In the genomic region with DNA sequence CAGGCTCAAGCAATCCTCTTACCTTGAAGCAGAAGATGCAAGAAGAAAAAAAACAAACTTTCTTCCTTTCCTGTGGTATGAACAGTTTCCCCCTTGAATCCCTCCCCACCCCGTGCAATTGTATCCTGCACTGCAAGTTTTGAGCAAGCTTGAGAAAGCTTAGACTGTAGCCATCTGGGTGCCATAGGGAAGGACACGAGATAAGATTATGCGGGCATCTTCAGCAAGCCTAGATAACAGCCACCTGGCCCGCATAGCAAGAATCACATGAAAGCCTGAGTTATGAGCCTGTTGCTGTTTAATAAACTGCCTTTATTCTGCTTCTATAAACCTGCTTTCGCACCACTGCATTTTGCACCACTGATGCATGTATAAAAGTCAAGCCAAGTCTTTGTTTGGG, we compare ENCODE assay signal across 21 cellular contexts. TPM values are rescaled to one million over a fixed set of nuclear protein-coding genes. Genes with fewer than 3 reads are reported as not detected.
DNase-seq lines count a peak whose midpoint lies in the region; TF ChIP-seq lines count a peak whose summit lies in the region.
"Had no signal": no experiment of that assay in that cellular context is flagged by ENCODE, and none has a peak within 500 bp of the region (broad histone marks: within the 10 kb centered on the region; RNA-seq: fewer than 3 reads in every experiment).

No MANE protein-coding gene starts in this region.

- no peaks in the 10 kb centered on the region for H3K9me2 ChIP-seq in DOHH2 (replicated peaks; ENCODE audit: control insufficient read depth, low read length)

- no peaks in the 10 kb centered on the region for H3K4me1 Mint-ChIP-seq in activated naive CD4-positive, alpha-beta T cell treated with anti-CD3 and anti-CD28 coated beads for 36 hours (ENCODE audit: low read depth)
- H3K4me1 Mint-ChIP-seq: CD14-positive monocyte; CD4-positive, alpha-beta memory T cell; CD8-positive, alpha-beta memory T cell had no signal

- H3K79me1 ChIP-seq in trophoblast cell (ENCODE audit: low read length), result no peaks in the 10 kb centered on the region

- intact Hi-C loops in activated naive CD4-positive, alpha-beta T cell treated with anti-CD3 and anti-CD28 coated beads for 36 hours (cut with micrococcal nuclease), result no loop called here

- no peak overlapping the region for H4K91ac ChIP-seq in trophoblast cell (ENCODE audit: low read depth, low read length)

- H2BK120ac ChIP-seq in trophoblast cell (ENCODE audit: insufficient read depth, low read length, poor library complexity), result no peak overlapping the region

- H3K9me3 ChIP-seq in DOHH2 (ENCODE audit: control insufficient read depth, insufficient read depth, low read length), result peaks cover 8% of the 10 kb centered on the region
- H3K9me3 ChIP-seq in HEK293 (ENCODE audit: control insufficient read depth, insufficient read depth, low read depth, low read length), result no peaks in the 10 kb centered on the region
- peaks cover 2% of the 10 kb centered on the region for H3K9me3 ChIP-seq in trophoblast cell (ENCODE audit: insufficient read depth, low read depth, low read length)
- H3K9me3 ChIP-seq: BE2C had no signal

- no peak overlapping the region for H3K14ac ChIP-seq in trophoblast cell (ENCODE audit: low read length)

- no peak overlapping the region for H3K4ac ChIP-seq in trophoblast cell (ENCODE audit: low read depth, low read length)

- no peak overlapping the region for H4K12ac ChIP-seq in trophoblast cell (ENCODE audit: low read depth, low read length)

- H3F3A ChIP-seq in DOHH2 (ENCODE audit: control insufficient read depth, insufficient read depth), result 0 out of 2 replicates have a peak, but pooled peaks cover 6% of the 10 kb centered on the region

- no peak overlapping the region for H2AFZ ChIP-seq in trophoblast cell (ENCODE audit: insufficient read depth, low read length, poor library complexity)

- H3K36me3 Mint-ChIP-seq in activated naive CD4-positive, alpha-beta T cell treated with anti-CD3 and anti-CD28 coated beads for 36 hours (ENCODE audit: low read depth), result peaks cover 6% of the 10 kb centered on the region
- H3K36me3 Mint-ChIP-seq: CD14-positive monocyte; CD4-positive, CD25-positive, alpha-beta regulatory T cell had no signal

- H3K27me3 ChIP-seq in DOHH2 (ENCODE audit: control insufficient read depth, low read length) (no peaks in the 10 kb centered on the region), trophoblast cell (ENCODE audit: insufficient read depth, low read length) (no peaks in the 10 kb centered on the region)
- H3K27me3 ChIP-seq: BE2C, BLaER1 had no signal

- CTCF ChIA-PET in HEK293 (lab: Yijun Ruan, JAX), result no interaction called here
- CTCF ChIA-PET in activated naive CD4-positive, alpha-beta T cell treated with anti-CD3 and anti-CD28 coated beads for 36 hours (lab: Charles Lee), result no interaction called here

- H3K9ac ChIP-seq in trophoblast cell (ENCODE audit: low read length), result no peak overlapping the region
- H3K9ac ChIP-seq: BLaER1 had no signal

- no peak overlapping the region for H3K4me3 Mint-ChIP-seq in activated naive CD4-positive, alpha-beta T cell treated with anti-CD3 and anti-CD28 coated beads for 36 hours
- H3K4me3 Mint-ChIP-seq: CD14-positive monocyte; CD4-positive, alpha-beta memory T cell; CD4-positive, CD25-positive, alpha-beta regulatory T cell; CD8-positive, alpha-beta memory T cell had no signal

- no peak overlapping the region for H4K8ac ChIP-seq in trophoblast cell (ENCODE audit: low read depth, low read length)

- no peak overlapping the region for H3K18ac ChIP-seq in trophoblast cell (ENCODE audit: low read length)

- no peaks in the 10 kb centered on the region for H3K36me3 ChIP-seq in DOHH2 (ENCODE audit: control insufficient read depth, low read length)
- H3K36me3 ChIP-seq in HEK293 (ENCODE audit: control insufficient read depth in 2 of 2, insufficient read depth in 1 of 2, low read length in 2 of 2), result no peaks in the 10 kb centered on the region
- H3K36me3 ChIP-seq in trophoblast cell (ENCODE audit: control insufficient read depth in 1 of 2, insufficient read depth in 2 of 2, low read length in 2 of 2), result no peaks in the 10 kb centered on the region
- H3K36me3 ChIP-seq: BE2C, BLaER1 had no signal

- H3K4me3 ChIP-seq in DOHH2 (ENCODE audit: low read length) (peak overlapping the region; percentile 47), HEK293 (ENCODE audit: low read depth, low read length) (no peak overlapping the region), trophoblast cell (ENCODE audit: low read depth, low read length) (no peak overlapping the region)
- H3K4me3 ChIP-seq: BLaER1 had no signal

- H4K20me1 ChIP-seq in DOHH2 (ENCODE audit: control insufficient read depth, insufficient read depth, low read depth, low read length), result no peaks in the 10 kb centered on the region
- H4K20me1 ChIP-seq: BLaER1 had no signal

- no peak overlapping the region for H2AK5ac ChIP-seq in trophoblast cell (ENCODE audit: low read length)

- no peak overlapping the region for H2BK5ac ChIP-seq in trophoblast cell (ENCODE audit: low read depth, low read length, poor library complexity)

- H3K4me2 ChIP-seq in DOHH2 (ENCODE audit: low read length) (peak overlapping the region; percentile 72), trophoblast cell (ENCODE audit: low read length) (no peak overlapping the region)
- H3K4me2 ChIP-seq: BLaER1 had no signal

- WGBS in trophoblast cell (ENCODE audit: extremely low coverage, insufficient coverage, insufficient read length), result no CpG with 5 or more reads among the region's 5 CpGs

- peak; percentile 89 to 96 for DNase-seq in trophoblast cell
- DNase-seq in inferior parietal cortex (ENCODE audit: extremely low spot score), result no peak
- no peak for DNase-seq in activated naive CD4-positive, alpha-beta T cell treated with anti-CD3 and anti-CD28 coated beads for 36 hours
- DNase-seq: 8988T; ACHN; BE2C; C1 segment of cervical spinal cord; CD4-positive, alpha-beta memory T cell; CD4-positive, CD25-positive, alpha-beta regulatory T cell; CD8-positive, alpha-beta memory T cell; COR-L47; DMS 273 treated with DMSO at 0.1 percent for 48 hours; DMS153; DMS53; DMS79; DND-41; GF-D8 had no signal

- no peak overlapping the region for H3K23ac ChIP-seq in trophoblast cell (ENCODE audit: low read length)

- no peak overlapping the region for H2BK12ac ChIP-seq in trophoblast cell (ENCODE audit: low read length)

- H3K27me3 Mint-ChIP-seq in activated naive CD4-positive, alpha-beta T cell treated with anti-CD3 and anti-CD28 coated beads for 36 hours (ENCODE audit: low read depth), result peaks cover 15% of the 10 kb centered on the region

- TF ChIP-seq CTCF in DOHH2 (IDR thresholded peaks at IDR 0.05; ENCODE audit: low read depth, low read length, poor library complexity, severe bottlenecking), result no peak
- TF ChIP-seq CTCF in HEK293 (tag by site-specific recombination; IDR thresholded peaks at IDR 0.05), result no peak

- H3K27ac ChIP-seq in DOHH2 (ENCODE audit: low read depth, low read length) (peak overlapping the region; percentile 52), HEK293 (ENCODE audit: extremely low read depth, low read depth, low read length) (no peak overlapping the region), trophoblast cell (ENCODE audit: low read depth, low read length) (no peak overlapping the region)
- H3K27ac ChIP-seq: BLaER1 had no signal

- H3K27ac Mint-ChIP-seq in activated naive CD4-positive, alpha-beta T cell treated with anti-CD3 and anti-CD28 coated beads for 36 hours, result no peak overlapping the region
- H3K27ac Mint-ChIP-seq: CD14-positive monocyte; CD4-positive, alpha-beta memory T cell; CD4-positive, CD25-positive, alpha-beta regulatory T cell; CD8-positive, alpha-beta memory T cell had no signal

- POLR2A ChIA-PET in HEK293 (lab: Yijun Ruan, JAX), result no interaction called here

- H3K9me3 Mint-ChIP-seq in activated naive CD4-positive, alpha-beta T cell treated with anti-CD3 and anti-CD28 coated beads for 36 hours, result peaks cover 28% of the 10 kb centered on the region

- H3K79me2 ChIP-seq in DOHH2 (ENCODE audit: control insufficient read depth, low read length) (no peaks in the 10 kb centered on the region), trophoblast cell (ENCODE audit: control insufficient read depth, insufficient read depth, low read length, poor library complexity) (no peaks in the 10 kb centered on the region)

- peaks cover 37% of the 10 kb centered on the region for H3K4me1 ChIP-seq in DOHH2 (ENCODE audit: control insufficient read depth, low read length)
- H3K4me1 ChIP-seq in HEK293 (ENCODE audit: control insufficient read depth, insufficient read depth, low read length), result no peaks in the 10 kb centered on the region
- H3K4me1 ChIP-seq in trophoblast cell (ENCODE audit: control insufficient read depth in 1 of 2, insufficient read depth in 2 of 2, low read length in 2 of 2), result no peaks in the 10 kb centered on the region
- H3K4me1 ChIP-seq: BE2C, BLaER1 had no signal

TF ChIP-seq in HEK293, 187 proteins besides CTCF, POLR2A, EP300 and RAD21:
- TF ChIP-seq TRIM28 (IDR thresholded peaks at IDR 0.05; ENCODE audit: borderline replicate concordance, low read length), result 0 out of 2 replicates have a peak, but pooled peaks have one; percentile 34
- TF ChIP-seq, protein P1, sequence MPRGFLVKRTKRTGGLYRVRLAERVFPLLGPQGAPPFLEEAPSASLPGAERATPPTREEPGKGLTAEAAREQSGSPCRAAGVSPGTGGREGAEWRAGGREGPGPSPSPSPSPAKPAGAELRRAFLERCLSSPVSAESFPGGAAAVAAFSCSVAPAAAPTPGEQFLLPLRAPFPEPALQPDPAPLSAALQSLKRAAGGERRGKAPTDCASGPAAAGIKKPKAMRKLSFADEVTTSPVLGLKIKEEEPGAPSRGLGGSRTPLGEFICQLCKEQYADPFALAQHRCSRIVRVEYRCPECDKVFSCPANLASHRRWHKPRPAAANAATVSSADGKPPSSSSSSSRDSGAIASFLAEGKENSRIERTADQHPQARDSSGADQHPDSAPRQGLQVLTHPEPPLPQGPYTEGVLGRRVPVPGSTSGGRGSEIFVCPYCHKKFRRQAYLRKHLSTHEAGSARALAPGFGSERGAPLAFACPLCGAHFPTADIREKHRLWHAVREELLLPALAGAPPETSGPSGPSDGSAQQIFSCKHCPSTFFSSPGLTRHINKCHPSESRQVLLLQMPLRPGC (tag by site-specific recombination; IDR thresholded peaks at IDR 0.05), result no peak

RNA-seq across cellular contexts. Expression of a gene that starts 27.3 kb away (rescaled TPM):
- polyA plus RNA-seq in trophoblast cell (2013), result 17.0 and 18.3 TPM in 2 replicates
- total RNA-seq in activated naive CD4-positive, alpha-beta T cell treated with anti-CD3 and anti-CD28 coated beads for 36 hours, result 10 to 100 TPM; 74.0 to 74.7 TPM

Comparison
In these comparisons a context has a peak if more than half of its experiments do, and no peak if none do; other contexts are left out.
1. DNase-seq: peak in trophoblast cell (2 of 2); none in inferior parietal cortex (single experiment) and activated naive CD4-positive, alpha-beta T cell treated with anti-CD3 and anti-CD28 coated beads for 36 hours (single experiment).